ENCODE assay signal across 20 cellular contexts in the genomic region with DNA sequence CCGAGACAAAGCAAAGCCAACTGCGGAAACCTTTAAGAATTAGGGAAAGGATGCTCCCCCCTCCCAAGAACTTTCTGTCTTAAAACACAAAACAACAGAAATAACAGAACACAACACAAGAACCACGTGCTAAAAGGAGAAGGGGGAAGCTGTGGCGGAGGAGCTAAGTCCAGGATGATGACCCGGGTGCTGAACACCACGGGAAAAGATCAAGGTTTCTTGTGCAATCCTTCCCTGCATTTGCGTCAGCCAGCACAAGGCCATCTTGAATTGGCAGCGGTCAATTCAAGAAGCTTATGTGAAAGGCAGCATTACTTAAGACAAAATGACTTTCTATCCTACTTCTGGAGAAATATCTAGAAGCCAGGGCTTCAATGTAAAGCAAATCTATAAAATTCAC. TPM values are rescaled to one million over a fixed set of nuclear protein-coding genes. Genes with fewer than 3 reads are reported as not detected.
DNase-seq lines count a peak whose midpoint lies in the region; ATAC-seq, FAIRE-seq and TF ChIP-seq lines count a peak whose summit lies in the region.
"Had no signal": no experiment of that assay in that cellular context is flagged by ENCODE, and none has a peak within 500 bp of the region (broad histone marks: within the 10 kb centered on the region; RNA-seq: fewer than 3 reads in every experiment).

No MANE protein-coding gene starts in this region.

- peak overlapping the region; percentile 92 for H2AFZ ChIP-seq in GM23338

- FAIRE-seq in frontal cortex (lab: Jason Lieb, UNC): no peak

- DNase-seq in GM23338 (ENCODE audit: low spot score) (no peak), NOMO-1 treated with DMSO at 0.1 percent for 48 hours (lab: John Stamatoyannopoulos, UW; ENCODE audit: unreplicated experiment) (peak; percentile 61), endodermal cell (peak; percentile 57), mesothelial cell of epicardium (ENCODE audit: low spot score in 2 of 2, unreplicated experiment in 2 of 2) (no peak), GM20000 (ENCODE audit: low spot score) (no peak), frontal cortex (ENCODE audit: low spot score in 2 of 2) (no peak)
- DNase-seq: activated B cell treated with CpG ODN at 0.5 μM for 24 hours; activated naive CD8-positive, alpha-beta T cell treated with anti-CD3 and anti-CD28 coated beads, Interleukin-2, amount 50 U/mL, for 24 hours; Calu3; effector CD4-positive, alpha-beta T cell; esophagus squamous epithelium; NCI-H1436; NCI-H2171 treated with DMSO at 0.1 percent for 48 hours; NCI-H774; stimulated activated CD4-positive, alpha-beta T cell treated with anti-CD3 and anti-CD28 coated beads, Interleukin-4, amount 100 ng/mL, for 24 hours had no signal

- no peaks in the 10 kb centered on the region for H3K79me2 ChIP-seq in GM23338 (replicated peaks; ENCODE audit: insufficient read depth)

- TF ChIP-seq CTCF in GM23338 (conservative IDR thresholded peaks at IDR 0.05; ENCODE audit: low read depth in 2 of 2) (no peak), endodermal cell (conservative IDR thresholded peaks at IDR 0.05) (no peak), mesothelial cell of epicardium (IDR thresholded peaks at IDR 0.05; ENCODE audit: unreplicated experiment) (no peak), GM20000 (IDR thresholded peaks at IDR 0.05; ENCODE audit: extremely low read depth, missing control alignments) (no peak)

- no peak overlapping the region for H3K9ac ChIP-seq in endodermal cell (ENCODE audit: extremely low read depth, low read length, poor library complexity, severe bottlenecking)

- peaks cover 6% of the 10 kb centered on the region for H3K27me3 Mint-ChIP-seq in GM23338 (ENCODE audit: insufficient read depth, low read depth, poor library complexity)
- H3K27me3 Mint-ChIP-seq in endodermal cell (ENCODE audit: insufficient read depth): no peaks in the 10 kb centered on the region
- no peaks in the 10 kb centered on the region for H3K27me3 Mint-ChIP-seq in mesothelial cell of epicardium (ENCODE audit: low read depth)
- H3K27me3 Mint-ChIP-seq: activated naive CD8-positive, alpha-beta T cell treated with anti-CD3 and anti-CD28 coated beads, Interleukin-2, amount 50 U/mL, for 24 hours; IgD-negative memory B cell had no signal

- ATAC-seq in GM23338: no peak
- no peak for ATAC-seq in GM19035 (IDR thresholded peaks at IDR 0.05; ENCODE audit: unreplicated experiment)
- ATAC-seq in GM18907 (IDR thresholded peaks at IDR 0.05; ENCODE audit: unreplicated experiment): no peak
- ATAC-seq: activated naive CD8-positive, alpha-beta T cell treated with anti-CD3 and anti-CD28 coated beads, Interleukin-2, amount 50 U/mL, for 24 hours had no signal

- H3K9me3 Mint-ChIP-seq in GM23338 (no peaks in the 10 kb centered on the region; the same call in 2 of the 3 replicates), endodermal cell (no peaks in the 10 kb centered on the region), mesothelial cell of epicardium (peaks cover 9% of the 10 kb centered on the region)
- H3K9me3 Mint-ChIP-seq: activated naive CD8-positive, alpha-beta T cell treated with anti-CD3 and anti-CD28 coated beads, Interleukin-2, amount 50 U/mL, for 24 hours; IgD-negative memory B cell; T-helper 1 cell treated with Interleukin-12 subunit alpha and Interleukin-12 subunit beta and Interleukin-4 antibody, amounts not matched to agents 30 μg/mL and 1 μg/mL, for 36 hours had no signal

- H3K4me1 ChIP-seq in GM23338 (ENCODE audit: insufficient read depth): 0 out of 2 replicates have a peak, but pooled peaks cover 7% of the 10 kb centered on the region
- H3K4me1 ChIP-seq in endodermal cell (ENCODE audit: control insufficient read depth, insufficient read depth, low read length): no peaks in the 10 kb centered on the region

- WGBS in endodermal cell (ENCODE audit: insufficient coverage in 1 of 2, insufficient read length in 1 of 2), 2 experiments: 93% methylated on average over 4 to 8 of the region's 8 CpGs

- H3K4me1 Mint-ChIP-seq in GM23338 (peaks cover 18% of the 10 kb centered on the region), endodermal cell (no peaks in the 10 kb centered on the region), mesothelial cell of epicardium (peaks cover 21% of the 10 kb centered on the region)
- H3K4me1 Mint-ChIP-seq: activated B cell treated with CpG ODN at 0.5 μM for 24 hours; activated naive CD8-positive, alpha-beta T cell treated with anti-CD3 and anti-CD28 coated beads, Interleukin-2, amount 50 U/mL, for 24 hours; IgD-negative memory B cell had no signal

- H3K27ac ChIP-seq in GM23338 (ENCODE audit: low read depth) (0 out of 2 replicates have a peak overlapping the region, but pooled peaks have one; percentile 27), endodermal cell (ENCODE audit: low read depth, low read length) (no peak overlapping the region)

- H3K4me3 ChIP-seq in GM23338: no peak overlapping the region
- H3K4me3 ChIP-seq in endodermal cell (ENCODE audit: low read length): no peak overlapping the region
- H3K4me3 ChIP-seq: esophagus squamous epithelium had no signal

- H3K9me3 ChIP-seq in endodermal cell (ENCODE audit: control insufficient read depth, low read length): no peaks in the 10 kb centered on the region
- H3K9me3 ChIP-seq: esophagus squamous epithelium had no signal

- H3K27ac Mint-ChIP-seq in GM23338 (peak overlapping the region; percentile 39), endodermal cell (no peak overlapping the region), mesothelial cell of epicardium (peak overlapping the region; percentile 89)
- H3K27ac Mint-ChIP-seq: activated B cell treated with CpG ODN at 0.5 μM for 24 hours; activated naive CD8-positive, alpha-beta T cell treated with anti-CD3 and anti-CD28 coated beads, Interleukin-2, amount 50 U/mL, for 24 hours; activated T-helper 1 cell treated with anti-CD3 and anti-CD28 coated beads, Interleukin-12 subunit alpha, Interleukin-12 subunit beta, Interleukin-2, Interleukin-4 antibody, amounts not matched to agents 30 ng/mL and 10 ng/mL and 1 ng/mL, durations not matched to agents 14 hours and 24 hours and 36 hours; T-helper 1 cell treated with Interleukin-12 subunit alpha and Interleukin-12 subunit beta and Interleukin-4 antibody, amounts not matched to agents 30 μg/mL and 1 μg/mL, for 36 hours had no signal

- no peak overlapping the region for H3K4me2 ChIP-seq in GM23338

- no peaks in the 10 kb centered on the region for H3K9me2 ChIP-seq in GM23338 (ENCODE audit: insufficient read depth)

- H3K27me3 ChIP-seq in GM23338 (ENCODE audit: insufficient read depth) (no peaks in the 10 kb centered on the region), endodermal cell (ENCODE audit: control insufficient read depth, insufficient read depth, low read length, poor library complexity, severe bottlenecking) (no peaks in the 10 kb centered on the region)
- H3K27me3 ChIP-seq: esophagus squamous epithelium had no signal

- H3K4me3 Mint-ChIP-seq in GM23338: no peak overlapping the region
- no peak overlapping the region for H3K4me3 Mint-ChIP-seq in endodermal cell
- no peak overlapping the region for H3K4me3 Mint-ChIP-seq in mesothelial cell of epicardium
- H3K4me3 Mint-ChIP-seq: activated B cell treated with CpG ODN at 0.5 μM for 24 hours; activated naive CD8-positive, alpha-beta T cell treated with anti-CD3 and anti-CD28 coated beads, Interleukin-2, amount 50 U/mL, for 24 hours; activated T-helper 1 cell treated with anti-CD3 and anti-CD28 coated beads, Interleukin-12 subunit alpha, Interleukin-12 subunit beta, Interleukin-2, Interleukin-4 antibody, amounts not matched to agents 30 ng/mL and 10 ng/mL and 1 ng/mL, durations not matched to agents 14 hours and 24 hours and 36 hours; T-helper 1 cell treated with Interleukin-12 subunit alpha and Interleukin-12 subunit beta and Interleukin-4 antibody, amounts not matched to agents 30 μg/mL and 1 μg/mL, for 36 hours had no signal

- no peaks in the 10 kb centered on the region for H4K20me1 ChIP-seq in GM23338 (replicated peaks; ENCODE audit: insufficient read depth)

- H3F3A ChIP-seq in GM23338 (replicated peaks; ENCODE audit: low read depth): no peaks in the 10 kb centered on the region

- H3K36me3 Mint-ChIP-seq in GM23338 (ENCODE audit: low read depth): no peaks in the 10 kb centered on the region
- no peaks in the 10 kb centered on the region for H3K36me3 Mint-ChIP-seq in endodermal cell (ENCODE audit: low read depth)
- peaks cover 3% of the 10 kb centered on the region for H3K36me3 Mint-ChIP-seq in mesothelial cell of epicardium
- H3K36me3 Mint-ChIP-seq: IgD-negative memory B cell had no signal

- H3K36me3 ChIP-seq in GM23338 (ENCODE audit: insufficient read depth) (no peaks in the 10 kb centered on the region), endodermal cell (ENCODE audit: control insufficient read depth, insufficient read depth, low read length) (no peaks in the 10 kb centered on the region)
- H3K36me3 ChIP-seq: esophagus squamous epithelium had no signal

TF ChIP-seq in GM23338, 12 proteins besides CTCF, POLR2A, EP300 and RAD21 (continues in another document):
- TF ChIP-seq, protein P1, sequence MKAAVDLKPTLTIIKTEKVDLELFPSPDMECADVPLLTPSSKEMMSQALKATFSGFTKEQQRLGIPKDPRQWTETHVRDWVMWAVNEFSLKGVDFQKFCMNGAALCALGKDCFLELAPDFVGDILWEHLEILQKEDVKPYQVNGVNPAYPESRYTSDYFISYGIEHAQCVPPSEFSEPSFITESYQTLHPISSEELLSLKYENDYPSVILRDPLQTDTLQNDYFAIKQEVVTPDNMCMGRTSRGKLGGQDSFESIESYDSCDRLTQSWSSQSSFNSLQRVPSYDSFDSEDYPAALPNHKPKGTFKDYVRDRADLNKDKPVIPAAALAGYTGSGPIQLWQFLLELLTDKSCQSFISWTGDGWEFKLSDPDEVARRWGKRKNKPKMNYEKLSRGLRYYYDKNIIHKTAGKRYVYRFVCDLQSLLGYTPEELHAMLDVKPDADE (IDR thresholded peaks at IDR 0.05): no peak
- no peak for TF ChIP-seq EZH2phosphoT487 (IDR thresholded peaks at IDR 0.05; ENCODE audit: unreplicated experiment)
- TF ChIP-seq NANOG (IDR thresholded peaks at IDR 0.05; ENCODE audit: borderline replicate concordance): no peak
- TF ChIP-seq ZNF114 (CRISPR knock-in tag; IDR thresholded peaks at IDR 0.05): no peak

RNA-seq across cellular contexts. Expression of a gene that starts 11.0 kb away (rescaled TPM):
- total RNA-seq in GM23338 (2014; rRNA removed; shearing (Covaris generic)): 20.5 and 21.6 TPM in 2 replicates
- polyA plus RNA-seq in GM23338 (2016; fragmentation: Nextera tagmentation; extraction: Ambion mirVana): 9.0 and 9.3 TPM in 2 replicates
- 10 to 100 TPM; 27.2 to 46.9 TPM for total RNA-seq in endodermal cell
- polyA plus RNA-seq in endodermal cell (2013, experiment 1 of 2): 17.4 TPM
- 17.3 TPM for polyA plus RNA-seq in endodermal cell (2013, experiment 2 of 2)
- total RNA-seq in mesothelial cell of epicardium: 7.9 to 8.5 TPM (median 8.0 TPM) in 3 replicates
- 35.9 TPM for total RNA-seq in frontal cortex

RNA-seq across cellular contexts. Expression of a gene that starts 38.0 kb away (rescaled TPM):
- total RNA-seq in GM23338 (2014; rRNA removed; shearing (Covaris generic)): 52.8 and 59.4 TPM in 2 replicates
- 11.7 and 12.5 TPM in 2 replicates for polyA plus RNA-seq in GM23338 (2016; fragmentation: Nextera tagmentation; extraction: Ambion mirVana)
- total RNA-seq in endodermal cell (10 to 100 TPM; 28.1 to 42.5 TPM), mesothelial cell of epicardium (31.4 to 31.9 TPM (median 31.5 TPM) in 3 replicates), frontal cortex (9.8 TPM)
- 20.0 TPM for polyA plus RNA-seq in endodermal cell (2013, experiment 1 of 2)
- 17.4 TPM for polyA plus RNA-seq in endodermal cell (2013, experiment 2 of 2)

Comparison
In these comparisons a context has a peak if more than half of its experiments do, and no peak if none do; other contexts are left out.
1. DNase-seq: peak in NOMO-1 treated with DMSO at 0.1 percent for 48 hours (single experiment) and endodermal cell (single experiment); none in GM23338 (single experiment), mesothelial cell of epicardium (0 of 2), GM20000 (single experiment) and frontal cortex (0 of 2).